Comparison of ENCODE assay signal across 8 cellular contexts in genomic region chr11:33699515-33700424, GRCh38. TPM values are rescaled to one million over a fixed set of nuclear protein-coding genes. Genes with fewer than 3 reads are reported as not detected.
DNase-seq lines count a peak whose midpoint lies in the region; ATAC-seq, FAIRE-seq and TF ChIP-seq lines count a peak whose summit lies in the region.

No MANE protein-coding gene starts in this region.

- H3K4me2 ChIP-seq in DOHH2 (ENCODE audit: low read length) = peak overlapping the region; percentile 72
- peak overlapping the region; percentile 82 for H3K4me2 ChIP-seq in PC-9

- intact Hi-C loops in PC-9 (cut with micrococcal nuclease; ENCODE audit: unreplicated experiment) = loop anchor here (5.0 kb wide), 1 partner anchor 157 kb away; no protein-coding TSS in a partner anchor
- intact Hi-C loops in esophagus squamous epithelium (cut with DNase I) = no loop called here
- intact Hi-C loops in ovary (cut with DNase I) = no loop called here

- H2AFZ ChIP-seq in PC-9 = no peak overlapping the region

- H3K9me3 ChIP-seq in DOHH2 (ENCODE audit: control insufficient read depth, insufficient read depth, low read length) (no peaks in the 10 kb centered on the region), PC-9 (ENCODE audit: insufficient read depth, low read depth) (no peaks in the 10 kb centered on the region), esophagus squamous epithelium (no peaks in the 10 kb centered on the region), ovary (no peaks in the 10 kb centered on the region)

- no peaks in the 10 kb centered on the region for H3K79me2 ChIP-seq in DOHH2 (ENCODE audit: control insufficient read depth, low read length)
- H3K79me2 ChIP-seq in PC-9 (ENCODE audit: low read depth) = no peaks in the 10 kb centered on the region; the same call in 1 of the 2 replicates

- 35 to 56% methylated on average over 17 to 20 of the region's 31 CpGs for WGBS in esophagus squamous epithelium, 2 donors
- 41 to 42% (median 41%) methylated on average over 28 to 31 of the region's 31 CpGs for WGBS in ovary, 3 donors

- peaks cover 46% of the 10 kb centered on the region for H3K27me3 ChIP-seq in DOHH2 (ENCODE audit: control insufficient read depth, low read length)
- no peaks in the 10 kb centered on the region for H3K27me3 ChIP-seq in PC-9 (ENCODE audit: insufficient read depth, low read depth)
- no peaks in the 10 kb centered on the region for H3K27me3 ChIP-seq in esophagus squamous epithelium
- H3K27me3 ChIP-seq in ovary = no peaks in the 10 kb centered on the region

- H3K9me2 ChIP-seq in DOHH2 (replicated peaks; ENCODE audit: control insufficient read depth, low read length) = no peaks in the 10 kb centered on the region
- H3K9me2 ChIP-seq in PC-9 (ENCODE audit: insufficient read depth) = no peaks in the 10 kb centered on the region

- DNase-seq in PC-9 (peak in 1 of 2 experiments; percentile 34), esophagus squamous epithelium (lab: John Stamatoyannopoulos, UW) (no peak), ovary (peak; percentile 46 to 76 (median 69)), SW 1271 (lab: John Stamatoyannopoulos, UW) (no peak), cortex of kidney (lab: John Stamatoyannopoulos, UW) (no peak), GM19239 (ENCODE audit: insufficient read length, low spot score) (no peak)

- CTCF ChIA-PET in PC-9 (lab: Charles Lee) = no interaction called here

- TF ChIP-seq CTCF in DOHH2 (IDR thresholded peaks at IDR 0.05; ENCODE audit: low read depth, low read length, poor library complexity, severe bottlenecking) (no peak), PC-9 (conservative IDR thresholded peaks at IDR 0.05) (no peak), esophagus squamous epithelium (IDR thresholded peaks at IDR 0.05) (no peak), ovary (IDR thresholded peaks at IDR 0.05) (no peak)

- ATAC-seq in GM21515 (IDR thresholded peaks at IDR 0.05; ENCODE audit: unreplicated experiment) = no peak

- peak in 1 of 4 donors; percentile 21 for TF ChIP-seq POLR2A in esophagus squamous epithelium (IDR thresholded peaks at IDR 0.05)
- no peak for TF ChIP-seq POLR2A in ovary (IDR thresholded peaks at IDR 0.05)

- H4K20me1 ChIP-seq in DOHH2 (ENCODE audit: control insufficient read depth, insufficient read depth, low read depth, low read length) (no peaks in the 10 kb centered on the region), PC-9 (ENCODE audit: insufficient read depth) (no peaks in the 10 kb centered on the region)

- H3K36me3 ChIP-seq in DOHH2 (ENCODE audit: control insufficient read depth, low read length) = no peaks in the 10 kb centered on the region
- H3K36me3 ChIP-seq in PC-9 (ENCODE audit: low read depth) = no peaks in the 10 kb centered on the region
- H3K36me3 ChIP-seq in esophagus squamous epithelium = peaks cover 0 to 5% (median 0%) of the 10 kb centered on the region in 3 donors
- H3K36me3 ChIP-seq in ovary = no peaks in the 10 kb centered on the region

- peak overlapping the region; percentile 72 for H3K4me3 ChIP-seq in DOHH2 (ENCODE audit: low read length)
- peak overlapping the region; percentile 56; the same call in 1 of the 2 replicates for H3K4me3 ChIP-seq in PC-9
- H3K4me3 ChIP-seq in esophagus squamous epithelium = peak overlapping the region; percentile 48 to 67 (median 52)
- peak overlapping the region; percentile 52 for H3K4me3 ChIP-seq in ovary

- no peak for TF ChIP-seq EP300 in ovary (IDR thresholded peaks at IDR 0.05)

- H3F3A ChIP-seq in DOHH2 (ENCODE audit: control insufficient read depth, insufficient read depth) (no peaks in the 10 kb centered on the region), PC-9 (ENCODE audit: insufficient read depth, low read depth) (peaks cover 40% of the 10 kb centered on the region)

- no peak for FAIRE-seq in GM19239 (lab: Jason Lieb, UNC)

- H3K27ac ChIP-seq in DOHH2 (ENCODE audit: low read depth, low read length) (no peak overlapping the region), PC-9 (no peak overlapping the region), esophagus squamous epithelium (peak overlapping the region; percentile 87 to 91 (median 90)), ovary (peak overlapping the region; percentile 53 to 56)

- BruUV-seq in PC-9 (replicated peaks; lab: Mats Ljungman, UMichigan) = no TSS peak

- H3K4me1 ChIP-seq in DOHH2 (ENCODE audit: control insufficient read depth, low read length) (peaks cover 15% of the 10 kb centered on the region), PC-9 (replicated peaks; ENCODE audit: insufficient read depth) (peaks cover 66% of the 10 kb centered on the region), esophagus squamous epithelium (peaks cover 48 to 91% (median 55%) of the 10 kb centered on the region in 3 donors), ovary (ENCODE audit: insufficient read depth) (peaks cover 17% of the 10 kb centered on the region)

- POLR2A ChIA-PET in PC-9 (lab: Charles Lee; ENCODE audit: unreplicated experiment) = interaction anchor here (0.5 to 0.6 kb wide), 3 partner anchors 37 to 922 kb away, joined by 3 to 4 read pairs (median 4); no protein-coding TSS in a partner anchor

RNA-seq across cellular contexts. Expression of gene C11orf91, which starts 0.9 kb away (rescaled TPM):
- total RNA-seq in PC-9 (2021) (0.90 TPM in 1 of 2 replicates, not detected in the other), esophagus squamous epithelium (not detected), ovary (under 1 TPM in 1 of 7 donors, not detected in 6; 0.61 TPM)
- polyA plus RNA-seq in ovary = not detected

RNA-seq across cellular contexts. Expression of gene CD59, which starts 36.5 kb away (rescaled TPM):
- 288 and 291 TPM in 2 replicates for total RNA-seq in PC-9 (2021)
- 100 to 1,000 TPM; 191 to 525 (median 339) TPM for total RNA-seq in esophagus squamous epithelium
- total RNA-seq in ovary = 100 to 1,000 TPM in 6 of 7 donors, 10 to 100 TPM in 1; 73.0 to 394 (median 288) TPM
- polyA plus RNA-seq in ovary = 100 to 1,000 TPM; 199 to 807 TPM

Comparison
In these comparisons a context has a peak if more than half of its experiments do, and no peak if none do; other contexts are left out.
1. H3K27ac ChIP-seq: peak in esophagus squamous epithelium (4 of 4) and ovary (2 of 2); none in DOHH2 (single experiment) and PC-9 (single experiment).
2. DNase-seq: peak in ovary (5 of 5); none in esophagus squamous epithelium (single experiment), SW 1271 (0 of 2), cortex of kidney (single experiment) and GM19239 (single experiment).
3. Peak in every context shown above with its lines, with median percentiles within 50 percentile points of each other: H3K4me3 ChIP-seq.